Comparison of ENCODE assay signal across 23 cellular contexts in the genomic region with DNA sequence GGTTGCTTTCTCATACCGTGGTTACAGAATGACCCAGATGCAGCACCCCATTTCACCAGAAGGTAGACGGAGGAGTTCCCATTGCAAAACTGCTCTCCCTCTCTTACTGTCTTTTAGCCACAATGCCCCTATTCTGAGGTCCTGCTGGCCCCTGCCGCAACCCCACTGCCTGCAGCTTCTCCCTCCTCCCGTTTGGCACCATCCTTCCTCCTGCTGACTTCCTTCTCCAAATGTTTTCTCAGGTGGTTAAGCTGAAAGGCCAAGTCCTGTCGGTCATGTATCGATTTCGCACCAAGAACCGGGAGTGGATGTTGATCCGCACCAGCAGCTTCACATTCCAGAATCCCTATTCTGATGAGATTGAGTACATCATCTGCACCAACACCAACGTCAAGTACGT.
DNase-seq lines count a peak whose midpoint lies in the region; ATAC-seq and TF ChIP-seq lines count a peak whose summit lies in the region.
"Had no signal": no experiment of that assay in that cellular context is flagged by ENCODE, and none has a peak within 500 bp of the region (broad histone marks: within the 10 kb centered on the region; RNA-seq: fewer than 3 reads in every experiment).

No MANE protein-coding gene starts in this region.

- H3K27me3 ChIP-seq in right atrium auricular region (no peaks in the 10 kb centered on the region), esophagus muscularis mucosa (no peaks in the 10 kb centered on the region)
- H3K27me3 ChIP-seq: BE2C, SJSA1 had no signal

- H3K9me3 ChIP-seq in right atrium auricular region (no peaks in the 10 kb centered on the region), esophagus muscularis mucosa (no peaks in the 10 kb centered on the region)
- H3K9me3 ChIP-seq: BE2C, SJSA1 had no signal

- POLR2A ChIA-PET in HEK293T (lab: Yijun Ruan, JAX) = no interaction called here

- ATAC-seq in left cardiac atrium = no peak
- no peak for ATAC-seq in HG03280 (IDR thresholded peaks at IDR 0.05; ENCODE audit: unreplicated experiment)
- no peak for ATAC-seq in GM19023 (IDR thresholded peaks at IDR 0.05; ENCODE audit: unreplicated experiment)

- H3K36me3 ChIP-seq in right atrium auricular region (no peaks in the 10 kb centered on the region), esophagus muscularis mucosa (peaks cover 0 to 21% (median 7%) of the 10 kb centered on the region in 4 donors)
- H3K36me3 ChIP-seq: BE2C had no signal

- TF ChIP-seq EP300 in esophagus muscularis mucosa (IDR thresholded peaks at IDR 0.05) = no peak

- DNase-seq in right atrium auricular region (ENCODE audit: low spot score) (peak; percentile 44), left cardiac atrium (no peak), caudate nucleus (lab: John Stamatoyannopoulos, UW) (no peak), esophagus muscularis mucosa (ENCODE audit: extremely low spot score) (peak; percentile 85), HEK293T (ENCODE audit: extremely low spot score) (no peak)
- DNase-seq: 8988T; ACHN; BE2C; CD8-positive, alpha-beta memory T cell; DND-41; GM23248; H7; KBM-7; NCI-H2029; NCI-H524 treated with DMSO at 0.1 percent for 48 hours; NCI-H82; NK-92 treated with Interleukin-12 subunit alpha and Interleukin-12 subunit beta, amount 100 ng/mL, for 24 hours; Right ventricle myocardium superior; RPMI8226 had no signal

- TF ChIP-seq CTCF in right atrium auricular region (IDR thresholded peaks at IDR 0.05) (no peak), esophagus muscularis mucosa (IDR thresholded peaks at IDR 0.05) (no peak)

- H3K27ac ChIP-seq in right atrium auricular region (no peak overlapping the region), caudate nucleus (ENCODE audit: low read depth, low read length) (peak overlapping the region; percentile 73), esophagus muscularis mucosa (replicated peaks in 1 of 4) (no peak overlapping the region), temporal lobe (ENCODE audit: low read depth, low read length) (peak overlapping the region; percentile 17)
- H3K27ac ChIP-seq: GM23248, SJSA1 had no signal

- intact Hi-C loops in left cardiac atrium (cut with DNase I) (loop anchor here in 1 of 2 donors (10.0 kb wide), 1 partner anchor 412 kb away; no protein-coding TSS in a partner anchor), esophagus muscularis mucosa (cut with DNase I) (no loop called here)

- CTCF ChIA-PET in HEK293T (lab: Yijun Ruan, JAX) = interaction anchor here (1.0 to 1.2 kb wide), 2 partner anchors 214 to 216 kb away, joined by 3 to 4 read pairs; partner anchors contain the start of gene CEMIP

- H3K4me1 ChIP-seq in right atrium auricular region (no peaks in the 10 kb centered on the region), esophagus muscularis mucosa (peaks cover 0 to 12% (median 6%) of the 10 kb centered on the region in 4 donors)
- H3K4me1 ChIP-seq: BE2C had no signal

- 80% methylated on average over 11 of the region's 11 CpGs for WGBS in esophagus muscularis mucosa

- H3K4me3 ChIP-seq in right atrium auricular region (no peak overlapping the region), esophagus muscularis mucosa (no peak overlapping the region)
- H3K4me3 ChIP-seq: GM23248, SJSA1 had no signal

- no peak for TF ChIP-seq POLR2A in esophagus muscularis mucosa (IDR thresholded peaks at IDR 0.05; ENCODE audit: low read depth)

TF ChIP-seq in HEK293T, 16 proteins besides CTCF, POLR2A, EP300 and RAD21:
- no peak for TF ChIP-seq SUZ12 (IDR thresholded peaks at IDR 0.05)
- TF ChIP-seq CTBP1 (IDR thresholded peaks at IDR 0.05; ENCODE audit: borderline replicate concordance) = no peak
- no peak for TF ChIP-seq L3MBTL2 (conservative IDR thresholded peaks at IDR 0.05)
- no peak for TF ChIP-seq ZNF384 (IDR thresholded peaks at IDR 0.05)
- TF ChIP-seq LEF1 (IDR thresholded peaks at IDR 0.05; ENCODE audit: borderline replicate concordance) = no peak
- no peak for TF ChIP-seq BHLHE40 (IDR thresholded peaks at IDR 0.05; ENCODE audit: borderline replicate concordance)
- TF ChIP-seq HDGF (IDR thresholded peaks at IDR 0.05; ENCODE audit: borderline replicate concordance) = no peak
- no peak for TF ChIP-seq FOXA1 (IDR thresholded peaks at IDR 0.05)
- no peak for TF ChIP-seq ARNT (IDR thresholded peaks at IDR 0.05)
- no peak for TF ChIP-seq FOXM1 (IDR thresholded peaks at IDR 0.05; ENCODE audit: borderline replicate concordance)
- TF ChIP-seq FOXK2 (IDR thresholded peaks at IDR 0.05) = no peak
- TF ChIP-seq ELF4 (IDR thresholded peaks at IDR 0.05) = no peak
- TF ChIP-seq, protein P1, sequence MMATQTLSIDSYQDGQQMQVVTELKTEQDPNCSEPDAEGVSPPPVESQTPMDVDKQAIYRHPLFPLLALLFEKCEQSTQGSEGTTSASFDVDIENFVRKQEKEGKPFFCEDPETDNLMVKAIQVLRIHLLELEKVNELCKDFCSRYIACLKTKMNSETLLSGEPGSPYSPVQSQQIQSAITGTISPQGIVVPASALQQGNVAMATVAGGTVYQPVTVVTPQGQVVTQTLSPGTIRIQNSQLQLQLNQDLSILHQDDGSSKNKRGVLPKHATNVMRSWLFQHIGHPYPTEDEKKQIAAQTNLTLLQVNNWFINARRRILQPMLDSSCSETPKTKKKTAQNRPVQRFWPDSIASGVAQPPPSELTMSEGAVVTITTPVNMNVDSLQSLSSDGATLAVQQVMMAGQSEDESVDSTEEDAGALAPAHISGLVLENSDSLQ (IDR thresholded peaks at IDR 0.05) = no peak
- TF ChIP-seq NFRKB (IDR thresholded peaks at IDR 0.05) = no peak
- no peak for TF ChIP-seq TARDBP (IDR thresholded peaks at IDR 0.05)
- TF ChIP-seq SP1 (IDR thresholded peaks at IDR 0.05) = no peak

Comparison
In these comparisons a context has a peak if more than half of its experiments do, and no peak if none do; other contexts are left out.
1. DNase-seq: peak in right atrium auricular region (single experiment) and esophagus muscularis mucosa (single experiment); none in left cardiac atrium (single experiment), caudate nucleus (0 of 61) and HEK293T (single experiment).
2. H3K27ac ChIP-seq: peak in caudate nucleus (single experiment) and temporal lobe (single experiment); none in right atrium auricular region (0 of 2) and esophagus muscularis mucosa (0 of 4).